In genomic region chr20:38127011-38127621, GRCh38 we compare ENCODE assay signal across 8 cellular contexts. TPM values are rescaled to one million over a fixed set of nuclear protein-coding genes. Genes with fewer than 3 reads are reported as not detected.
DNase-seq lines count a peak whose midpoint lies in the region; ATAC-seq and TF ChIP-seq lines count a peak whose summit lies in the region.

No MANE protein-coding gene starts in this region.

- H3K9me3 ChIP-seq in SK-N-SH = no peaks in the 10 kb centered on the region

- ATAC-seq in sciatic nerve = peak; percentile 75
- ATAC-seq in GM21576 (IDR thresholded peaks at IDR 0.05; ENCODE audit: unreplicated experiment) = no peak

- WGBS in SK-N-SH (ENCODE audit: low lambda C conversion rate) = 17% methylated on average over 11 of the region's 12 CpGs

- H3F3A ChIP-seq in SK-N-SH (replicated peaks; ENCODE audit: insufficient read depth) = peaks cover 70% of the 10 kb centered on the region

- H3K79me2 ChIP-seq in SK-N-SH (ENCODE audit: insufficient read depth) = no peaks in the 10 kb centered on the region

- CTCF ChIA-PET in SK-N-SH (lab: Yijun Ruan, JAX) = interaction anchor here (1.0 to 2.3 kb wide), 6 partner anchors 8 to 94 kb away, joined by 3 to 9 read pairs (median 6); no protein-coding TSS in a partner anchor

- H3K4me2 ChIP-seq in SK-N-SH = peak overlapping the region; percentile 30; the same call in 1 of the 2 replicates

- no peak overlapping the region for H2AFZ ChIP-seq in SK-N-SH (ENCODE audit: low read depth)

- DNase-seq in GM04503 (ENCODE audit: low read depth) (peak; percentile 47), SK-N-SH (no peak), glomerular visceral epithelial cell (ENCODE audit: extremely low spot score) (peak; percentile 85), sciatic nerve (ENCODE audit: low spot score) (peak; percentile 41), occipital lobe (lab: John Stamatoyannopoulos, UW) (no peak), OCI-M2 (lab: John Stamatoyannopoulos, UW; ENCODE audit: unreplicated experiment) (no peak)
- no peak for DNase-seq in NK-92 treated with Interleukin-12 subunit alpha and Interleukin-12 subunit beta, amount 100 ng/mL, for 24 hours (lab: John Stamatoyannopoulos, UW)

- no peak overlapping the region for H3K4me3 ChIP-seq in SK-N-SH (ENCODE audit: low read depth in 2 of 2, low read length in 1 of 2)

- TF ChIP-seq CTCF in SK-N-SH (IDR thresholded peaks at IDR 0.05) = no peak

- POLR2A ChIA-PET in SK-N-SH (lab: Yijun Ruan, JAX) = no interaction called here

- TF ChIP-seq RAD21 in SK-N-SH (IDR thresholded peaks at IDR 0.05; ENCODE audit: low read length) = no peak

- H3K36me3 ChIP-seq in SK-N-SH (replicated peaks in 1 of 2; ENCODE audit: control insufficient read depth in 1 of 2, insufficient read depth in 2 of 2, low read length in 1 of 2) = peaks cover 2 to 21% of the 10 kb centered on the region in 2 experiments

- H3K27me3 ChIP-seq in SK-N-SH (ENCODE audit: insufficient read depth) = no peaks in the 10 kb centered on the region

- peak overlapping the region; percentile 47; the same call in 1 of the 2 replicates for H3K9ac ChIP-seq in SK-N-SH

- H3K9me2 ChIP-seq in SK-N-SH = no peaks in the 10 kb centered on the region

- no peaks in the 10 kb centered on the region for H4K20me1 ChIP-seq in SK-N-SH (ENCODE audit: insufficient read depth)

- H3K4me1 ChIP-seq in SK-N-SH (ENCODE audit: control insufficient read depth in 1 of 2, insufficient read depth in 2 of 2, low read depth in 1 of 2, low read length in 1 of 2) = peaks cover 29 to 44% of the 10 kb centered on the region in 2 experiments

- TF ChIP-seq EP300 in SK-N-SH (IDR thresholded peaks at IDR 0.05; ENCODE audit: borderline replicate concordance in 1 of 2, low read depth in 1 of 2, low read length in 1 of 2) = peak; percentile 58 to 66; a peak in 2 of 4 replicates

- intact Hi-C loops in sciatic nerve (cut with DNase I) = no loop called here

- peak overlapping the region; percentile 82 to 86 for H3K27ac ChIP-seq in SK-N-SH (ENCODE audit: low read depth in 2 of 2, low read length in 1 of 2)

TF ChIP-seq in SK-N-SH, 30 proteins besides CTCF, POLR2A, EP300 and RAD21:
- TF ChIP-seq USF1 (IDR thresholded peaks at IDR 0.05; ENCODE audit: borderline replicate concordance, low read depth) = peak; percentile 70
- peak; percentile 87 for TF ChIP-seq MEF2A (IDR thresholded peaks at IDR 0.05; ENCODE audit: borderline replicate concordance, low read depth)
- no peak for TF ChIP-seq RFX5 (IDR thresholded peaks at IDR 0.05; ENCODE audit: low read length)
- TF ChIP-seq TEAD4 (IDR thresholded peaks at IDR 0.05; ENCODE audit: borderline replicate concordance, insufficient read depth) = 0 out of 2 replicates have a peak, but pooled peaks have one; percentile 31
- no peak for TF ChIP-seq MXI1 (IDR thresholded peaks at IDR 0.05; ENCODE audit: low read depth, low read length)
- peak; percentile 75 for TF ChIP-seq NFIC (IDR thresholded peaks at IDR 0.05; ENCODE audit: borderline replicate concordance)
- peak; percentile 89 for TF ChIP-seq TCF12 (IDR thresholded peaks at IDR 0.05)
- peak; percentile 79; the same call in 1 of the 2 replicates for TF ChIP-seq SIN3A (IDR thresholded peaks at IDR 0.05; ENCODE audit: borderline replicate concordance, low read depth, low read length)
- TF ChIP-seq JUND (IDR thresholded peaks at IDR 0.05) = peak; percentile 73
- TF ChIP-seq, protein P1, sequence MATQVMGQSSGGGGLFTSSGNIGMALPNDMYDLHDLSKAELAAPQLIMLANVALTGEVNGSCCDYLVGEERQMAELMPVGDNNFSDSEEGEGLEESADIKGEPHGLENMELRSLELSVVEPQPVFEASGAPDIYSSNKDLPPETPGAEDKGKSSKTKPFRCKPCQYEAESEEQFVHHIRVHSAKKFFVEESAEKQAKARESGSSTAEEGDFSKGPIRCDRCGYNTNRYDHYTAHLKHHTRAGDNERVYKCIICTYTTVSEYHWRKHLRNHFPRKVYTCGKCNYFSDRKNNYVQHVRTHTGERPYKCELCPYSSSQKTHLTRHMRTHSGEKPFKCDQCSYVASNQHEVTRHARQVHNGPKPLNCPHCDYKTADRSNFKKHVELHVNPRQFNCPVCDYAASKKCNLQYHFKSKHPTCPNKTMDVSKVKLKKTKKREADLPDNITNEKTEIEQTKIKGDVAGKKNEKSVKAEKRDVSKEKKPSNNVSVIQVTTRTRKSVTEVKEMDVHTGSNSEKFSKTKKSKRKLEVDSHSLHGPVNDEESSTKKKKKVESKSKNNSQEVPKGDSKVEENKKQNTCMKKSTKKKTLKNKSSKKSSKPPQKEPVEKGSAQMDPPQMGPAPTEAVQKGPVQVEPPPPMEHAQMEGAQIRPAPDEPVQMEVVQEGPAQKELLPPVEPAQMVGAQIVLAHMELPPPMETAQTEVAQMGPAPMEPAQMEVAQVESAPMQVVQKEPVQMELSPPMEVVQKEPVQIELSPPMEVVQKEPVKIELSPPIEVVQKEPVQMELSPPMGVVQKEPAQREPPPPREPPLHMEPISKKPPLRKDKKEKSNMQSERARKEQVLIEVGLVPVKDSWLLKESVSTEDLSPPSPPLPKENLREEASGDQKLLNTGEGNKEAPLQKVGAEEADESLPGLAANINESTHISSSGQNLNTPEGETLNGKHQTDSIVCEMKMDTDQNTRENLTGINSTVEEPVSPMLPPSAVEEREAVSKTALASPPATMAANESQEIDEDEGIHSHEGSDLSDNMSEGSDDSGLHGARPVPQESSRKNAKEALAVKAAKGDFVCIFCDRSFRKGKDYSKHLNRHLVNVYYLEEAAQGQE (IDR thresholded peaks at IDR 0.05; ENCODE audit: low read depth, low read length) = peak; percentile 43; the same call in 1 of the 2 replicates
- 0 out of 2 replicates have a peak, but pooled peaks have one; percentile 35 for TF ChIP-seq ELF1 (IDR thresholded peaks at IDR 0.05)
- TF ChIP-seq FOXJ3 (CRISPR knock-in tag; IDR thresholded peaks at IDR 0.05) = no peak
- peak; percentile 89 for TF ChIP-seq MAX (IDR thresholded peaks at IDR 0.05; ENCODE audit: low read depth)
- no peak for TF ChIP-seq CHD2 (IDR thresholded peaks at IDR 0.05; ENCODE audit: low read length, partially characterized antibody)
- TF ChIP-seq PBX3 (IDR thresholded peaks at IDR 0.05) = peak; percentile 39; the same call in 1 of the 2 replicates
- peak; percentile 76; the same call in 1 of the 2 replicates for TF ChIP-seq POLR2AphosphoS5 (IDR thresholded peaks at IDR 0.05; ENCODE audit: low read depth, low read length)
- TF ChIP-seq RCOR1 (IDR thresholded peaks at IDR 0.05; ENCODE audit: low read length) = no peak
- no peak for TF ChIP-seq YY1 (IDR thresholded peaks at IDR 0.05; ENCODE audit: low read depth)
- TF ChIP-seq GATA2 (CRISPR knock-in tag; IDR thresholded peaks at IDR 0.05) = no peak
- peak; percentile 82 for TF ChIP-seq FOSL2 (IDR thresholded peaks at IDR 0.05; ENCODE audit: borderline replicate concordance, low read depth)
- TF ChIP-seq RXRA (IDR thresholded peaks at IDR 0.05; ENCODE audit: borderline replicate concordance, low read depth) = peak; percentile 92
- TF ChIP-seq EZH2phosphoT487 (IDR thresholded peaks at IDR 0.05; ENCODE audit: borderline replicate concordance, low read depth) = no peak
- TF ChIP-seq, protein P2, sequence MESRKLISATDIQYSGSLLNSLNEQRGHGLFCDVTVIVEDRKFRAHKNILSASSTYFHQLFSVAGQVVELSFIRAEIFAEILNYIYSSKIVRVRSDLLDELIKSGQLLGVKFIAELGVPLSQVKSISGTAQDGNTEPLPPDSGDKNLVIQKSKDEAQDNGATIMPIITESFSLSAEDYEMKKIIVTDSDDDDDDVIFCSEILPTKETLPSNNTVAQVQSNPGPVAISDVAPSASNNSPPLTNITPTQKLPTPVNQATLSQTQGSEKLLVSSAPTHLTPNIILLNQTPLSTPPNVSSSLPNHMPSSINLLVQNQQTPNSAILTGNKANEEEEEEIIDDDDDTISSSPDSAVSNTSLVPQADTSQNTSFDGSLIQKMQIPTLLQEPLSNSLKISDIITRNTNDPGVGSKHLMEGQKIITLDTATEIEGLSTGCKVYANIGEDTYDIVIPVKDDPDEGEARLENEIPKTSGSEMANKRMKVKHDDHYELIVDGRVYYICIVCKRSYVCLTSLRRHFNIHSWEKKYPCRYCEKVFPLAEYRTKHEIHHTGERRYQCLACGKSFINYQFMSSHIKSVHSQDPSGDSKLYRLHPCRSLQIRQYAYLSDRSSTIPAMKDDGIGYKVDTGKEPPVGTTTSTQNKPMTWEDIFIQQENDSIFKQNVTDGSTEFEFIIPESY (IDR thresholded peaks at IDR 0.05; ENCODE audit: borderline replicate concordance, low read depth) = 0 out of 2 replicates have a peak, but pooled peaks have one; percentile 45
- TF ChIP-seq FOXM1 (IDR thresholded peaks at IDR 0.05; ENCODE audit: low read depth) = no peak
TF ChIP-seq in SK-N-SH: peak in this region for 15.

RNA-seq across cellular contexts. Expression of gene TGM2, which starts 38.0 kb away (rescaled TPM):
- 548 and 676 TPM in 2 replicates for polyA plus RNA-seq in SK-N-SH (2012; rRNA removed)
- 278 and 460 TPM in 2 replicates for polyA plus RNA-seq in SK-N-SH (2012; cell fraction: cytosol; rRNA removed)
- polyA plus RNA-seq in SK-N-SH (2012; cell fraction: nucleus; rRNA removed) = 675 and 717 TPM in 2 replicates
- total RNA-seq in sciatic nerve = 70.3 TPM
- total RNA-seq in occipital lobe = 3.7 TPM

Comparison
In these comparisons a context has a peak if more than half of its experiments do, and no peak if none do; other contexts are left out.
1. DNase-seq: peak in GM04503 (single experiment), glomerular visceral epithelial cell (single experiment) and sciatic nerve (single experiment); none in SK-N-SH (single experiment), occipital lobe (single experiment), OCI-M2 (single experiment) and NK-92 treated with Interleukin-12 subunit alpha and Interleukin-12 subunit beta, amount 100 ng/mL, for 24 hours (single experiment).
2. RNA of gene TGM2, which starts 38.0 kb away (total RNA-seq): 70.3 TPM in sciatic nerve (single experiment); 3.7 TPM in occipital lobe (single experiment); every median in the first group is over 10 times any median in the second.